8 cellular contexts compared by ENCODE assay signal in the genomic region with DNA sequence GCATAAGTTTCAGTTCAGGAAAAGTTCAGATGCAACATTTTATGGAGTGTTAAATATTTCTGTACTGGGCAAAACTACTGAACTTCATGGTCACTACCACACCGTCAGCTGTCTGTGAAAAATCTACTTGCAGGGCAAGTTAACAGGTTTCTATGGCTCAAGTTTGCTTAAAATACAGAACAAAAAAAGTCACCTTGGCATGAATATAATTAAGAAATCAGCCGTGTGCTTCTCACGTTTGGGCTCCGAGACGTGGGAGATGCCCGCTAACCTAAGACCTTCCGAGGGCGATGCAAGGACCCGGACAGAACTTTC. TPM values are rescaled to one million over a fixed set of nuclear protein-coding genes. Genes with fewer than 3 reads are reported as not detected.
DNase-seq lines count a peak whose midpoint lies in the region; ATAC-seq, FAIRE-seq and TF ChIP-seq lines count a peak whose summit lies in the region.

No MANE protein-coding gene starts in this region.

- no peak overlapping the region for H4K8ac ChIP-seq in mesenchymal stem cell (ENCODE audit: low read length)

- WGBS in K562 (ENCODE audit: insufficient coverage, low coverage, missing lambda C conversion rate) = 0% methylated on average over 9 of the region's 9 CpGs
- WGBS in mesenchymal stem cell = 2% methylated on average over 9 of the region's 9 CpGs

- peak overlapping the region; percentile 65 for H3K27ac ChIP-seq in CD8-positive, alpha-beta T cell (ENCODE audit: low read depth, low read length)
- peak overlapping the region; percentile 86 for H3K27ac ChIP-seq in K562 (ENCODE audit: extremely low read depth, low read depth, low read length)
- H3K27ac ChIP-seq in mesenchymal stem cell (ENCODE audit: low read length, poor library complexity, severe bottlenecking) = peak overlapping the region; percentile 33

- no peak for TF ChIP-seq CTCF in CD8-positive, alpha-beta T cell (IDR thresholded peaks at IDR 0.05)
- no peak for TF ChIP-seq CTCF in K562 (IDR thresholded peaks at IDR 0.05 in 2 of 3, conservative IDR thresholded peaks at IDR 0.05 in 1 of 3; ENCODE audit: insufficient read depth in 2 of 3, low read depth in 1 of 3, low read length in 3 of 3)

- peaks cover 39% of the 10 kb centered on the region for H3K4me1 ChIP-seq in CD8-positive, alpha-beta T cell (ENCODE audit: insufficient read depth, low read length)
- H3K4me1 ChIP-seq in K562 (replicated peaks in 1 of 2; ENCODE audit: control insufficient read depth in 2 of 2, insufficient read depth in 2 of 2, low read length in 2 of 2) (peaks cover 6 to 12% of the 10 kb centered on the region in 2 experiments; a peak in 3 of 5 replicates), mesenchymal stem cell (ENCODE audit: control insufficient read depth, insufficient read depth, low read depth, low read length) (peaks cover 4% of the 10 kb centered on the region)

- no peak overlapping the region for H3K14ac ChIP-seq in mesenchymal stem cell (ENCODE audit: low read length in 2 of 2)

- H2AFZ ChIP-seq in K562 (ENCODE audit: low read depth, low read length) = peak overlapping the region; percentile 69
- peak overlapping the region; percentile 54 for H2AFZ ChIP-seq in mesenchymal stem cell (ENCODE audit: low read depth, low read length)

- FAIRE-seq in K562 (lab: Jason Lieb, UNC) = no peak

- peaks cover 8% of the 10 kb centered on the region; the same call in 1 of the 2 replicates for H4K20me1 ChIP-seq in K562 (replicated peaks; ENCODE audit: control insufficient read depth, insufficient read depth, low read length)

- H3K23ac ChIP-seq in mesenchymal stem cell (ENCODE audit: low read length in 2 of 2) = peak overlapping the region; percentile 23 to 81

- no TSS peak for BruUV-seq in K562 (replicated peaks; lab: Mats Ljungman, UMichigan)

- TF ChIP-seq RAD21 in K562 (CRISPR knock-in tag; conservative IDR thresholded peaks at IDR 0.05 in 1 of 2, IDR thresholded peaks at IDR 0.05 in 1 of 2) = no peak

- ATAC-seq in CD8-positive, alpha-beta T cell = no peak
- ATAC-seq in HG03103 (IDR thresholded peaks at IDR 0.05; ENCODE audit: low read depth, unreplicated experiment) = peak; percentile 1
- no peak for ATAC-seq in K562

- no peak for DNase-seq in CD8-positive, alpha-beta T cell
- DNase-seq in K562 (ENCODE audit: extremely low read depth in 1 of 4, low spot score in 3 of 4) = no peak
- DNase-seq in mesenchymal stem cell = peak; percentile 33
- no peak for DNase-seq in DMS114 treated with DMSO at 0.1 percent for 48 hours (lab: John Stamatoyannopoulos, UW; ENCODE audit: unreplicated experiment)
- no peak for DNase-seq in NK-92 (lab: John Stamatoyannopoulos, UW; ENCODE audit: unreplicated experiment)
- no peak for DNase-seq in globus pallidus (ENCODE audit: low spot score)
- DNase-seq in nucleus accumbens (lab: John Stamatoyannopoulos, UW) = no peak

- peak overlapping the region; percentile 65 for H3K4me3 ChIP-seq in CD8-positive, alpha-beta T cell (ENCODE audit: low read depth, low read length)
- H3K4me3 ChIP-seq in K562 (peak overlapping the region; percentile 81), mesenchymal stem cell (ENCODE audit: insufficient read depth in 1 of 2, low read depth in 1 of 2, low read length in 2 of 2) (peak overlapping the region; percentile 95)

- intact Hi-C loops in CD8-positive, alpha-beta T cell (cut with DNase I, micrococcal nuclease) = loop anchor here (2.0 to 10.0 kb wide), 10 partner anchors 21 to 1797 kb away; partner anchors contain the start of genes CD38 (in 1 of the 2), CPEB2 (in 1 of the 2), DCAF16 (in 1 of the 2) and FBXL5 (in 1 of the 2)
- intact Hi-C loops in K562 (cut with micrococcal nuclease) = loop anchor here (5.0 to 10.0 kb wide), 3 partner anchors 541 to 1221 kb away; partner anchors contain the start of genes CPEB2 and FAM200B

- peak overlapping the region; percentile 90 for H3K4me3 Mint-ChIP-seq in CD8-positive, alpha-beta T cell

- H3K9ac ChIP-seq in K562 (ENCODE audit: insufficient read depth in 1 of 2, low read depth in 2 of 2, low read length in 2 of 2) = peak overlapping the region; percentile 73 to 92
- peak overlapping the region; percentile 94 for H3K9ac ChIP-seq in mesenchymal stem cell (ENCODE audit: low read length)

- peaks cover 7% of the 10 kb centered on the region for H3K36me3 Mint-ChIP-seq in CD8-positive, alpha-beta T cell

- H3K27ac Mint-ChIP-seq in CD8-positive, alpha-beta T cell = peak overlapping the region; percentile 94

- no peak overlapping the region for H2BK12ac ChIP-seq in mesenchymal stem cell (ENCODE audit: low read length in 2 of 2)

- H3K79me2 ChIP-seq in K562 (ENCODE audit: control insufficient read depth, insufficient read depth, low read length) = peaks cover 81% of the 10 kb centered on the region

- H2BK120ac ChIP-seq in mesenchymal stem cell (ENCODE audit: low read depth, low read length) = no peak overlapping the region

- no peak overlapping the region for H2BK15ac ChIP-seq in mesenchymal stem cell (ENCODE audit: low read depth, poor library complexity, severe bottlenecking)

- H3K18ac ChIP-seq in mesenchymal stem cell (ENCODE audit: low read depth in 1 of 2, low read length in 2 of 2) = peak overlapping the region in 1 of 2 experiments; percentile 85

- H2BK5ac ChIP-seq in mesenchymal stem cell (ENCODE audit: low read depth, low read length, poor library complexity, severe bottlenecking) = no peak overlapping the region

- H3K27me3 Mint-ChIP-seq in CD8-positive, alpha-beta T cell (ENCODE audit: low read depth) = no peaks in the 10 kb centered on the region

- H3K9me3 ChIP-seq in CD8-positive, alpha-beta T cell (ENCODE audit: low read length) = no peaks in the 10 kb centered on the region
- H3K9me3 ChIP-seq in K562 (replicated peaks; ENCODE audit: control insufficient read depth, insufficient read depth, low read depth, low read length) = no peaks in the 10 kb centered on the region
- no peaks in the 10 kb centered on the region for H3K9me3 ChIP-seq in mesenchymal stem cell (ENCODE audit: control insufficient read depth, low read length)

- H3K9me1 ChIP-seq in K562 (ENCODE audit: control insufficient read depth, insufficient read depth, low read length) = no peaks in the 10 kb centered on the region

- CTCF ChIA-PET in CD8-positive, alpha-beta T cell (lab: Charles Lee) = interaction anchor here (1.2 kb wide), 1 partner anchor 20 kb away, joined by 3 read pairs; no protein-coding TSS in a partner anchor
- CTCF ChIA-PET in K562 (lab: Yijun Ruan, JAX; ENCODE audit: low intra/inter-chr PET ratio) = no interaction called here

- H3K79me1 ChIP-seq in mesenchymal stem cell (replicated peaks; ENCODE audit: low read length, poor library complexity, severe bottlenecking) = peaks cover 22% of the 10 kb centered on the region

- H3K9me3 Mint-ChIP-seq in CD8-positive, alpha-beta T cell = no peaks in the 10 kb centered on the region

- no peak for TF ChIP-seq POLR2A in K562 (conservative IDR thresholded peaks at IDR 0.05)

- H3K4me2 ChIP-seq in K562 (ENCODE audit: insufficient read depth, low read length) (peak overlapping the region; percentile 79), mesenchymal stem cell (ENCODE audit: low read length, poor library complexity, severe bottlenecking) (peak overlapping the region; percentile 74)

- H3K27me3 ChIP-seq in CD8-positive, alpha-beta T cell (ENCODE audit: insufficient read depth, low read length) = no peaks in the 10 kb centered on the region
- H3K27me3 ChIP-seq in K562 (ENCODE audit: control insufficient read depth in 2 of 2, insufficient read depth in 2 of 2, low read length in 2 of 2) (no peaks in the 10 kb centered on the region), mesenchymal stem cell (ENCODE audit: control insufficient read depth in 1 of 2, insufficient read depth in 1 of 2, low read length in 2 of 2) (no peaks in the 10 kb centered on the region)

- peak overlapping the region in 1 of 2 experiments; percentile 88 for H3K4ac ChIP-seq in mesenchymal stem cell (ENCODE audit: low read depth in 1 of 2, low read length in 2 of 2)

- POLR2A ChIA-PET in CD8-positive, alpha-beta T cell (lab: Charles Lee) = no interaction called here
- POLR2A ChIA-PET in K562 (lab: Yijun Ruan, JAX) = no interaction called here

- in situ Hi-C loops in K562 (cut with MboI) = loop anchor here (25.0 kb wide), 1 partner anchor 738 kb away; no protein-coding TSS in a partner anchor

- TF ChIP-seq EP300 in K562 (IDR thresholded peaks at IDR 0.05; ENCODE audit: low read length) = no peak

- no peak overlapping the region for H2AK5ac ChIP-seq in mesenchymal stem cell (ENCODE audit: low read length, severe bottlenecking)

- peaks cover 56% of the 10 kb centered on the region for H3K4me1 Mint-ChIP-seq in CD8-positive, alpha-beta T cell (ENCODE audit: low read depth)

- no peaks in the 10 kb centered on the region for H3K36me3 ChIP-seq in CD8-positive, alpha-beta T cell (ENCODE audit: insufficient read depth, low read length)
- no peaks in the 10 kb centered on the region for H3K36me3 ChIP-seq in K562 (ENCODE audit: control insufficient read depth, insufficient read depth, low read length)
- H3K36me3 ChIP-seq in mesenchymal stem cell (ENCODE audit: control insufficient read depth in 1 of 2, insufficient read depth in 2 of 2, low read depth in 1 of 2, low read length in 2 of 2) = no peaks in the 10 kb centered on the region

- no peak overlapping the region for H4K91ac ChIP-seq in mesenchymal stem cell (ENCODE audit: low read length)

TF ChIP-seq in K562, 482 proteins besides CTCF, POLR2A, EP300 and RAD21 (continues in another document):
- TF ChIP-seq TCF3 (CRISPR knock-in tag; IDR thresholded peaks at IDR 0.05) (no peak), CHD1 (IDR thresholded peaks at IDR 0.05; ENCODE audit: low read length) (peak; percentile 51)

RNA-seq across cellular contexts. Expression of gene TAPT1, which starts 0.6 kb away (rescaled TPM):
- 10 to 100 TPM; 79.8 to 95.0 TPM for total RNA-seq in CD8-positive, alpha-beta T cell
- total RNA-seq in K562 (2011; cell fraction: chromatin; rRNA removed; ENCODE audit: low replicate concordance) = 55.5 and 117 TPM in 2 replicates
- 30.7 and 36.2 TPM in 2 replicates for total RNA-seq in K562 (2011; cell fraction: nucleolus; rRNA removed)
- total RNA-seq in K562 (2011; cell fraction: nucleoplasm; rRNA removed) = 54.6 and 84.4 TPM in 2 replicates
- total RNA-seq in K562 (2014; rRNA removed) = 10.2 and 10.3 TPM in 2 replicates
- total RNA-seq in K562 (2014; rRNA removed; fragmentation: Illumina TruSeq; extraction: Trizol) = 28.6 and 28.7 TPM in 2 replicates
- total RNA-seq in K562 (2015; rRNA removed; fragmentation: Illumina TruSeq; extraction: Trizol) = 19.9 and 22.7 TPM in 2 replicates
- 20.9 and 27.6 TPM in 2 replicates for total RNA-seq in K562 (2021)
- 35.0 and 36.7 TPM in 2 replicates for polyA plus RNA-seq in K562 (2011; rRNA removed)
- polyA plus RNA-seq in K562 (2011; cell fraction: cytosol; rRNA removed) = 9.9 and 17.5 TPM in 2 replicates
- 34.8 and 53.3 TPM in 2 replicates for polyA plus RNA-seq in K562 (2011; cell fraction: nucleus; rRNA removed)
- polyA plus RNA-seq in K562 (2012) = 9.3 and 24.5 TPM in 2 replicates
- polyA plus RNA-seq in K562 (2014; fragmentation: Illumina TruSeq; extraction: Trizol) = 18.5 and 20.7 TPM in 2 replicates
- 1 to 10 TPM; 1.6 to 2.7 TPM for polyA plus RNA-seq in K562 (2014; fragmentation: Nextera tagmentation; extraction: Ambion mirVana)
- 15.2 and 16.6 TPM in 2 replicates for polyA plus RNA-seq in K562 (2014; rRNA removed)
- polyA minus RNA-seq in K562 (2011; rRNA and poly(A)+ RNA removed) = 47.2 and 58.1 TPM in 2 replicates
- 11.8 and 18.6 TPM in 2 replicates for polyA minus RNA-seq in K562 (2011; cell fraction: cytosol; rRNA and poly(A)+ RNA removed)
- polyA minus RNA-seq in K562 (2011; cell fraction: nucleus; rRNA and poly(A)+ RNA removed) = 31.8 and 78.0 TPM in 2 replicates
- polyA plus RNA-seq in mesenchymal stem cell (2013, experiment 1 of 2) = 5.8 TPM
- 6.2 TPM for polyA plus RNA-seq in mesenchymal stem cell (2013, experiment 2 of 2)

Comparison
In these comparisons a context has a peak if more than half of its experiments do, and no peak if none do; other contexts are left out.
1. H3K27ac ChIP-seq: peak in every context shown above with its lines; median percentile 86 in K562; 65 in CD8-positive, alpha-beta T cell; 33 in mesenchymal stem cell.